ENCODE assay signal across 1 cellular context in the genomic region with DNA sequence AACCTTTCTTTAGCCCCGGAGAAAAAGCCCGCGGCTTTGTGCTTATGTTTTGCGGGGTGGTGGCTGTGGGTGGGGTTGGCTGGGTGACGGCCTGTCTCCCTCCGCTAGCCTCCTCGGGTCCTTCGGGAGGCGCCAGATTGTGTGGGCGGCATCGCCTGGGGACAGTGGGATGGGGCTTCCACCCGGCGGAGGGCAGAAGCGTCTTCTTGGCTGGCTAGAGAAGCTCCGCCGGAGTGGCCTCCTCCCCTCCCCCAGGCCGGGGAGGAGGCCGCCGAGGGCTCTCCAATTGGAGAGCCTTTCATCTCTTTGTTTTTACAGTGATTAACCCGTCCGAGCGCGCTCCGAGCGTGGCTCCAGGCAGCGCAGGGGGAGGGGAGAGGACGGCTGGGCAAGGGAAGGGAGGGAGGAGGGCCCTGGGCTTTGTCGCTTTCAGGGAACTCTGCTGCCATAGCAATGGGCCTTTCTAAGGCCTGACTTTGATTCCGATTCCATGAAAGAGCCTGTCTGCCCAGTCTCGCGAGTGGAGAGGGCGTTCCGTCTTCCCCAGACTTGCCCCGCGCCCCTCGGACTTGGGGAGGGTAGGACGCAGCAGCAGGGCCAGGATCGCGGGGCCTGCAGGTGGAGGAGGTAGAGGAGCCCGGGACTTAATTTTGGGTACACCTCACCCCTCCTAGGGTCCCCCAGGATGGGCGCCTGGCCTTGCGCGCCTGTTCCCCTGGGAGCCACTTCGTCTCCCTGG.
TF ChIP-seq lines count a peak whose summit lies in the region.

No MANE protein-coding gene starts in this region.

TF ChIP-seq in HepG2, 621 proteins besides CTCF, POLR2A, EP300 and RAD21 (continued from another document and continues in another):
- TF ChIP-seq, protein P1, sequence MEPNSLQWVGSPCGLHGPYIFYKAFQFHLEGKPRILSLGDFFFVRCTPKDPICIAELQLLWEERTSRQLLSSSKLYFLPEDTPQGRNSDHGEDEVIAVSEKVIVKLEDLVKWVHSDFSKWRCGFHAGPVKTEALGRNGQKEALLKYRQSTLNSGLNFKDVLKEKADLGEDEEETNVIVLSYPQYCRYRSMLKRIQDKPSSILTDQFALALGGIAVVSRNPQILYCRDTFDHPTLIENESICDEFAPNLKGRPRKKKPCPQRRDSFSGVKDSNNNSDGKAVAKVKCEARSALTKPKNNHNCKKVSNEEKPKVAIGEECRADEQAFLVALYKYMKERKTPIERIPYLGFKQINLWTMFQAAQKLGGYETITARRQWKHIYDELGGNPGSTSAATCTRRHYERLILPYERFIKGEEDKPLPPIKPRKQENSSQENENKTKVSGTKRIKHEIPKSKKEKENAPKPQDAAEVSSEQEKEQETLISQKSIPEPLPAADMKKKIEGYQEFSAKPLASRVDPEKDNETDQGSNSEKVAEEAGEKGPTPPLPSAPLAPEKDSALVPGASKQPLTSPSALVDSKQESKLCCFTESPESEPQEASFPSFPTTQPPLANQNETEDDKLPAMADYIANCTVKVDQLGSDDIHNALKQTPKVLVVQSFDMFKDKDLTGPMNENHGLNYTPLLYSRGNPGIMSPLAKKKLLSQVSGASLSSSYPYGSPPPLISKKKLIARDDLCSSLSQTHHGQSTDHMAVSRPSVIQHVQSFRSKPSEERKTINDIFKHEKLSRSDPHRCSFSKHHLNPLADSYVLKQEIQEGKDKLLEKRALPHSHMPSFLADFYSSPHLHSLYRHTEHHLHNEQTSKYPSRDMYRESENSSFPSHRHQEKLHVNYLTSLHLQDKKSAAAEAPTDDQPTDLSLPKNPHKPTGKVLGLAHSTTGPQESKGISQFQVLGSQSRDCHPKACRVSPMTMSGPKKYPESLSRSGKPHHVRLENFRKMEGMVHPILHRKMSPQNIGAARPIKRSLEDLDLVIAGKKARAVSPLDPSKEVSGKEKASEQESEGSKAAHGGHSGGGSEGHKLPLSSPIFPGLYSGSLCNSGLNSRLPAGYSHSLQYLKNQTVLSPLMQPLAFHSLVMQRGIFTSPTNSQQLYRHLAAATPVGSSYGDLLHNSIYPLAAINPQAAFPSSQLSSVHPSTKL (CRISPR knock-in tag; IDR thresholded peaks at IDR 0.05): peak; percentile 63
- TF ChIP-seq FOXA1 (IDR thresholded peaks at IDR 0.05) (no peak), FOXA1 (CRISPR knock-in tag; IDR thresholded peaks at IDR 0.05) (peak; percentile 44; the same call in 1 of the 2 replicates), MED13 (CRISPR knock-in tag; IDR thresholded peaks at IDR 0.05) (peak; percentile 42; the same call in 1 of the 2 replicates), ZNF263 (CRISPR knock-in tag; IDR thresholded peaks at IDR 0.05) (peak; percentile 74), HNRNPL (IDR thresholded peaks at IDR 0.05; ENCODE audit: low read depth, low read length) (0 out of 2 replicates have a peak, but pooled peaks have one; percentile 61), NCOR1 (IDR thresholded peaks at IDR 0.05; ENCODE audit: borderline replicate concordance, low read length) (peak; percentile 34; the same call in 1 of the 2 replicates), HNF1A (IDR thresholded peaks at IDR 0.05; ENCODE audit: low read depth) (no peak), HNF1A (CRISPR knock-in tag; IDR thresholded peaks at IDR 0.05; ENCODE audit: borderline replicate concordance) (0 out of 2 replicates have a peak, but pooled peaks have one; percentile 56), HOXA5 (CRISPR knock-in tag; IDR thresholded peaks at IDR 0.05) (peak; percentile 51; the same call in 1 of the 2 replicates), TCF7 (IDR thresholded peaks at IDR 0.05; ENCODE audit: low read depth) (peak; percentile 81), ZFX (CRISPR knock-in tag; IDR thresholded peaks at IDR 0.05; ENCODE audit: low read depth) (0 out of 2 replicates have a peak, but pooled peaks have one; percentile 21), FOXP1 (IDR thresholded peaks at IDR 0.05) (no peak), FOXP1 (CRISPR knock-in tag; IDR thresholded peaks at IDR 0.05) (no peak), TMF1 (CRISPR knock-in tag; IDR thresholded peaks at IDR 0.05; ENCODE audit: low read depth) (no peak), HMG20A (CRISPR knock-in tag; IDR thresholded peaks at IDR 0.05; ENCODE audit: borderline replicate concordance) (0 out of 2 replicates have a peak, but pooled peaks have one; percentile 32), TEF (CRISPR knock-in tag; IDR thresholded peaks at IDR 0.05) (no peak), ATM (IDR thresholded peaks at IDR 0.05; ENCODE audit: borderline replicate concordance) (no peak), ZNF746 (CRISPR knock-in tag; IDR thresholded peaks at IDR 0.05) (0 out of 2 replicates have a peak, but pooled peaks have one; percentile 21)
- TF ChIP-seq, protein P2, sequence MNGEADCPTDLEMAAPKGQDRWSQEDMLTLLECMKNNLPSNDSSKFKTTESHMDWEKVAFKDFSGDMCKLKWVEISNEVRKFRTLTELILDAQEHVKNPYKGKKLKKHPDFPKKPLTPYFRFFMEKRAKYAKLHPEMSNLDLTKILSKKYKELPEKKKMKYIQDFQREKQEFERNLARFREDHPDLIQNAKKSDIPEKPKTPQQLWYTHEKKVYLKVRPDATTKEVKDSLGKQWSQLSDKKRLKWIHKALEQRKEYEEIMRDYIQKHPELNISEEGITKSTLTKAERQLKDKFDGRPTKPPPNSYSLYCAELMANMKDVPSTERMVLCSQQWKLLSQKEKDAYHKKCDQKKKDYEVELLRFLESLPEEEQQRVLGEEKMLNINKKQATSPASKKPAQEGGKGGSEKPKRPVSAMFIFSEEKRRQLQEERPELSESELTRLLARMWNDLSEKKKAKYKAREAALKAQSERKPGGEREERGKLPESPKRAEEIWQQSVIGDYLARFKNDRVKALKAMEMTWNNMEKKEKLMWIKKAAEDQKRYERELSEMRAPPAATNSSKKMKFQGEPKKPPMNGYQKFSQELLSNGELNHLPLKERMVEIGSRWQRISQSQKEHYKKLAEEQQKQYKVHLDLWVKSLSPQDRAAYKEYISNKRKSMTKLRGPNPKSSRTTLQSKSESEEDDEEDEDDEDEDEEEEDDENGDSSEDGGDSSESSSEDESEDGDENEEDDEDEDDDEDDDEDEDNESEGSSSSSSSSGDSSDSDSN (CRISPR knock-in tag; IDR thresholded peaks at IDR 0.05): peak; percentile 20; the same call in 1 of the 2 replicates
- TF ChIP-seq, protein P3, sequence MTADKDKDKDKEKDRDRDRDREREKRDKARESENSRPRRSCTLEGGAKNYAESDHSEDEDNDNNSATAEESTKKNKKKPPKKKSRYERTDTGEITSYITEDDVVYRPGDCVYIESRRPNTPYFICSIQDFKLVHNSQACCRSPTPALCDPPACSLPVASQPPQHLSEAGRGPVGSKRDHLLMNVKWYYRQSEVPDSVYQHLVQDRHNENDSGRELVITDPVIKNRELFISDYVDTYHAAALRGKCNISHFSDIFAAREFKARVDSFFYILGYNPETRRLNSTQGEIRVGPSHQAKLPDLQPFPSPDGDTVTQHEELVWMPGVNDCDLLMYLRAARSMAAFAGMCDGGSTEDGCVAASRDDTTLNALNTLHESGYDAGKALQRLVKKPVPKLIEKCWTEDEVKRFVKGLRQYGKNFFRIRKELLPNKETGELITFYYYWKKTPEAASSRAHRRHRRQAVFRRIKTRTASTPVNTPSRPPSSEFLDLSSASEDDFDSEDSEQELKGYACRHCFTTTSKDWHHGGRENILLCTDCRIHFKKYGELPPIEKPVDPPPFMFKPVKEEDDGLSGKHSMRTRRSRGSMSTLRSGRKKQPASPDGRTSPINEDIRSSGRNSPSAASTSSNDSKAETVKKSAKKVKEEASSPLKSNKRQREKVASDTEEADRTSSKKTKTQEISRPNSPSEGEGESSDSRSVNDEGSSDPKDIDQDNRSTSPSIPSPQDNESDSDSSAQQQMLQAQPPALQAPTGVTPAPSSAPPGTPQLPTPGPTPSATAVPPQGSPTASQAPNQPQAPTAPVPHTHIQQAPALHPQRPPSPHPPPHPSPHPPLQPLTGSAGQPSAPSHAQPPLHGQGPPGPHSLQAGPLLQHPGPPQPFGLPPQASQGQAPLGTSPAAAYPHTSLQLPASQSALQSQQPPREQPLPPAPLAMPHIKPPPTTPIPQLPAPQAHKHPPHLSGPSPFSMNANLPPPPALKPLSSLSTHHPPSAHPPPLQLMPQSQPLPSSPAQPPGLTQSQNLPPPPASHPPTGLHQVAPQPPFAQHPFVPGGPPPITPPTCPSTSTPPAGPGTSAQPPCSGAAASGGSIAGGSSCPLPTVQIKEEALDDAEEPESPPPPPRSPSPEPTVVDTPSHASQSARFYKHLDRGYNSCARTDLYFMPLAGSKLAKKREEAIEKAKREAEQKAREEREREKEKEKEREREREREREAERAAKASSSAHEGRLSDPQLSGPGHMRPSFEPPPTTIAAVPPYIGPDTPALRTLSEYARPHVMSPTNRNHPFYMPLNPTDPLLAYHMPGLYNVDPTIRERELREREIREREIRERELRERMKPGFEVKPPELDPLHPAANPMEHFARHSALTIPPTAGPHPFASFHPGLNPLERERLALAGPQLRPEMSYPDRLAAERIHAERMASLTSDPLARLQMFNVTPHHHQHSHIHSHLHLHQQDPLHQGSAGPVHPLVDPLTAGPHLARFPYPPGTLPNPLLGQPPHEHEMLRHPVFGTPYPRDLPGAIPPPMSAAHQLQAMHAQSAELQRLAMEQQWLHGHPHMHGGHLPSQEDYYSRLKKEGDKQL (CRISPR knock-in tag; IDR thresholded peaks at IDR 0.05; ENCODE audit: low read depth): peak; percentile 75; the same call in 1 of the 2 replicates
- TF ChIP-seq, protein P4, sequence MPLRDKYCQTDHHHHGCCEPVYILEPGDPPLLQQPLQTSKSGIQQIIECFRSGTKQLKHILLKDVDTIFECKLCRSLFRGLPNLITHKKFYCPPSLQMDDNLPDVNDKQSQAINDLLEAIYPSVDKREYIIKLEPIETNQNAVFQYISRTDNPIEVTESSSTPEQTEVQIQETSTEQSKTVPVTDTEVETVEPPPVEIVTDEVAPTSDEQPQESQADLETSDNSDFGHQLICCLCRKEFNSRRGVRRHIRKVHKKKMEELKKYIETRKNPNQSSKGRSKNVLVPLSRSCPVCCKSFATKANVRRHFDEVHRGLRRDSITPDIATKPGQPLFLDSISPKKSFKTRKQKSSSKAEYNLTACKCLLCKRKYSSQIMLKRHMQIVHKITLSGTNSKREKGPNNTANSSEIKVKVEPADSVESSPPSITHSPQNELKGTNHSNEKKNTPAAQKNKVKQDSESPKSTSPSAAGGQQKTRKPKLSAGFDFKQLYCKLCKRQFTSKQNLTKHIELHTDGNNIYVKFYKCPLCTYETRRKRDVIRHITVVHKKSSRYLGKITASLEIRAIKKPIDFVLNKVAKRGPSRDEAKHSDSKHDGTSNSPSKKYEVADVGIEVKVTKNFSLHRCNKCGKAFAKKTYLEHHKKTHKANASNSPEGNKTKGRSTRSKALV (CRISPR knock-in tag; IDR thresholded peaks at IDR 0.05): peak; percentile 41; the same call in 1 of the 2 replicates
- TF ChIP-seq, protein P5, sequence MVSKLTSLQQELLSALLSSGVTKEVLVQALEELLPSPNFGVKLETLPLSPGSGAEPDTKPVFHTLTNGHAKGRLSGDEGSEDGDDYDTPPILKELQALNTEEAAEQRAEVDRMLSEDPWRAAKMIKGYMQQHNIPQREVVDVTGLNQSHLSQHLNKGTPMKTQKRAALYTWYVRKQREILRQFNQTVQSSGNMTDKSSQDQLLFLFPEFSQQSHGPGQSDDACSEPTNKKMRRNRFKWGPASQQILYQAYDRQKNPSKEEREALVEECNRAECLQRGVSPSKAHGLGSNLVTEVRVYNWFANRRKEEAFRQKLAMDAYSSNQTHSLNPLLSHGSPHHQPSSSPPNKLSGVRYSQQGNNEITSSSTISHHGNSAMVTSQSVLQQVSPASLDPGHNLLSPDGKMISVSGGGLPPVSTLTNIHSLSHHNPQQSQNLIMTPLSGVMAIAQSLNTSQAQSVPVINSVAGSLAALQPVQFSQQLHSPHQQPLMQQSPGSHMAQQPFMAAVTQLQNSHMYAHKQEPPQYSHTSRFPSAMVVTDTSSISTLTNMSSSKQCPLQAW (CRISPR knock-in tag; IDR thresholded peaks at IDR 0.05): 0 out of 2 replicates have a peak, but pooled peaks have one; percentile 39
